In genomic region chrX:120603707-120604358, GRCh38 we compare ENCODE assay signal across 8 cellular contexts. TPM values are rescaled to one million over a fixed set of nuclear protein-coding genes. Genes with fewer than 3 reads are reported as not detected.
A peak's percentile ranks its signal among the peaks of the same experiment; 100 is the strongest.
DNase-seq lines count a peak whose midpoint lies in the region; ATAC-seq and TF ChIP-seq lines count a peak whose summit lies in the region.

Gene MCTS1, plus strand, starts transcription at chrX:120604101. Its CDS starts 136 bp downstream, at chrX:120604237.

- no peak within 1 kb of the TSS for H3K4me3 ChIP-seq in KMS-11 (IDR thresholded peaks at IDR 0.05; ENCODE audit: insufficient read depth, low read depth, low read length)

- peak within 1 kb of the TSS; percentile 48; the same call in 1 of the 2 replicates for H2AFZ ChIP-seq in KMS-11 (ENCODE audit: low read depth)

- H4K20me1 ChIP-seq in KMS-11 (ENCODE audit: insufficient read depth), result no peaks in the 10 kb centered on the region

- peaks cover 15% of the 10 kb centered on the region; the same call in 1 of the 2 replicates for H3K79me2 ChIP-seq in KMS-11 (ENCODE audit: insufficient read depth, low read depth)

- H3K9me3 Mint-ChIP-seq in naive B cell, result peaks cover 0 to 11% (median 0%) of the 10 kb centered on the region in 7 donors
- no peaks in the 10 kb centered on the region for H3K9me3 Mint-ChIP-seq in stimulated activated memory B cell treated with anti-CD40 and anti-IgM and Interleukin-4, amounts not matched to agents 10 μg/mL and 1 μg/mL and 100 μg/mL, for 72 hours

- peak within 1 kb of the TSS; percentile 90 to 99 (median 95) for H3K4me3 Mint-ChIP-seq in naive B cell
- H3K4me3 Mint-ChIP-seq in stimulated activated memory B cell treated with anti-CD40 and anti-IgM and Interleukin-4, amounts not matched to agents 10 μg/mL and 1 μg/mL and 100 μg/mL, for 72 hours, result peak within 1 kb of the TSS; percentile 95

- H3K9ac ChIP-seq in KMS-11, result peak within 1 kb of the TSS; percentile 86

- H3K27me3 Mint-ChIP-seq in naive B cell, result no peaks in the 10 kb centered on the region
- H3K27me3 Mint-ChIP-seq in stimulated activated memory B cell treated with anti-CD40 and anti-IgM and Interleukin-4, amounts not matched to agents 10 μg/mL and 1 μg/mL and 100 μg/mL, for 72 hours, result no peaks in the 10 kb centered on the region

- H3K4me1 ChIP-seq in KMS-11 (ENCODE audit: low read depth, poor library complexity, severe bottlenecking), result peaks cover 14% of the 10 kb centered on the region

- peak; percentile 85 for ATAC-seq in GM21723 (IDR thresholded peaks at IDR 0.05; ENCODE audit: unreplicated experiment)
- peak; percentile 85 to 90 for ATAC-seq in naive B cell (ENCODE audit: low read depth in 2 of 2)
- peak; percentile 94 for ATAC-seq in stimulated activated memory B cell treated with anti-CD40 and anti-IgM and Interleukin-4, amounts not matched to agents 10 μg/mL and 1 μg/mL and 100 μg/mL, for 72 hours

- TF ChIP-seq CTCF in KMS-11 (conservative IDR thresholded peaks at IDR 0.05; ENCODE audit: low read depth, low read length), result no peak

- H3K27ac ChIP-seq in KMS-11, result peak within 1 kb of the TSS; percentile 95

- H3K27me3 ChIP-seq in KMS-11 (ENCODE audit: insufficient read depth, low read depth), result no peaks in the 10 kb centered on the region

- H3K4me2 ChIP-seq in KMS-11, result peak within 1 kb of the TSS; percentile 95

- DNase-seq in DMS79 (lab: John Stamatoyannopoulos, UW) (peak; percentile 89), RKO (ENCODE audit: low spot score) (peak; percentile 91), activated T-helper 1 cell treated with Interleukin-2 at 50 U/mL for 16 hours (ENCODE audit: low read depth) (peak; percentile 57), fibroblast of gingiva (ENCODE audit: low read depth) (peak; percentile 95), naive B cell (peak; percentile 77)

- peak within 1 kb of the TSS; percentile 95 to 98 (median 97) for H3K27ac Mint-ChIP-seq in naive B cell
- peak within 1 kb of the TSS; percentile 99 for H3K27ac Mint-ChIP-seq in stimulated activated memory B cell treated with anti-CD40 and anti-IgM and Interleukin-4, amounts not matched to agents 10 μg/mL and 1 μg/mL and 100 μg/mL, for 72 hours

- peaks cover 4 to 7% (median 5%) of the 10 kb centered on the region in 3 donors for H3K4me1 Mint-ChIP-seq in naive B cell
- no peaks in the 10 kb centered on the region for H3K4me1 Mint-ChIP-seq in stimulated activated memory B cell treated with anti-CD40 and anti-IgM and Interleukin-4, amounts not matched to agents 10 μg/mL and 1 μg/mL and 100 μg/mL, for 72 hours

- H3K36me3 Mint-ChIP-seq in naive B cell, result peaks cover 0 to 8% of the 10 kb centered on the region in 2 donors
- H3K36me3 Mint-ChIP-seq in stimulated activated memory B cell treated with anti-CD40 and anti-IgM and Interleukin-4, amounts not matched to agents 10 μg/mL and 1 μg/mL and 100 μg/mL, for 72 hours, result peaks cover 5% of the 10 kb centered on the region

- no peaks in the 10 kb centered on the region for H3K36me3 ChIP-seq in KMS-11 (ENCODE audit: insufficient read depth)

RNA-seq across cellular contexts. Expression of gene MCTS1, which starts in this region (rescaled TPM):
- polyA plus RNA-seq in naive B cell (ENCODE audit: low read depth in 6 of 6), result 100 to 1,000 TPM in 2 of 6 donors, 10 to 100 TPM in 4; 73.7 to 106 (median 89.8) TPM
